8 cellular contexts compared by ENCODE assay signal in the genomic region with DNA sequence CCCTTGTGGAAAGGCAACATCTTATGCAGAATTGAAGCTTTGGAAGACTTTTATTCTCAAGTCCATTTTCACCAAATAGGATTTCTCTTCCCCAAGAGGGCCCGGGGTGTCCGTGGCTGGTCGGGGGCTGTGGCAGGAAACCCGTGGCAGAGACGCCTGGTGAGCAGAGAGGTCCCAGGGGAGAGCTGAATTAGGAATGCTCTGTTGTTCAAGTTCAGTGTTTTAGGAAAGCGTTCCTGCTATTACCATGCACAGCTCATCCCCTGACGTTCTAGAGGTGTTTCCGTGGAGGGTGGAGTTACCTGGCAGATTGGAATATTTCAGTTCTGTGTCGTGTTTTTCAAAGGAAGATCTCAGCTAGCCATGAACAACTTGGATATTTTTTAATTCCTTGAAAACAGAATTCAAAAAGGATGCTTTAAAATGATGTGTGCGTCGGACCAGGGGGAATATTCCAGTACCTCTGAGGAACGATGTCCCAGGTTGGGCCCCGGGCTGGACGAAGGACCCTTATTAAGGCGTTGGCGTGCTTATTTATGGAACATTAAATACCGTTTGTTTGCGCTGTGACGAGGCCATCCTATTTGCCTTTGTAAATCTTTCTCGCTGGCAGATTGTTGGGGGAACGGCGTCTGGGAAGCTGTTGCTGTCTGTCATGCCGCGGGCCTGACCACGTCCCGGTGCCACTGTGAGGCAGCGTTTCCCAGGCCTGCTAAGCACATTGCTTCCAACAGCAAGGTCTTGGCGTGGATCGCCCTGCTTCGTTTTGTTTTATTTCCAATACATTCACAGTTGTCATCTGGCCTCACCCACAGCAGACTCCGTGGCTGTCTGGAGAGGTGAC. TPM values are rescaled to one million over a fixed set of nuclear protein-coding genes. Genes with fewer than 3 reads are reported as not detected.
DNase-seq lines count a peak whose midpoint lies in the region; ATAC-seq and TF ChIP-seq lines count a peak whose summit lies in the region.

No MANE protein-coding gene starts in this region.

- peaks cover 47% of the 10 kb centered on the region for H3K27me3 ChIP-seq in skeletal muscle satellite cell (ENCODE audit: control insufficient read depth, insufficient read depth, low read length)

- H3K4me3 ChIP-seq in skeletal muscle satellite cell (ENCODE audit: low read length): no peak overlapping the region

- ATAC-seq in WTC11: no peak
- no peak for ATAC-seq in GM18861 (IDR thresholded peaks at IDR 0.05; ENCODE audit: unreplicated experiment)
- no peak for ATAC-seq in HG03571 (IDR thresholded peaks at IDR 0.05; ENCODE audit: unreplicated experiment)

- no peak for DNase-seq in WTC11 (ENCODE audit: low spot score)
- peak; percentile 33 for DNase-seq in glutamatergic neuron
- no peak for DNase-seq in islet precursor cell
- DNase-seq in NOMO-1 treated with dmso at 0.1 percent for 144 hours (lab: John Stamatoyannopoulos, UW; ENCODE audit: unreplicated experiment): no peak

- H3K4me2 ChIP-seq in skeletal muscle satellite cell (ENCODE audit: low read length): peak overlapping the region; percentile 59

- H3K9ac ChIP-seq in skeletal muscle satellite cell (ENCODE audit: low read depth, low read length): no peak overlapping the region

- peak overlapping the region; percentile 68 for H3K27ac Mint-ChIP-seq in WTC11
- no peak overlapping the region for H3K27ac Mint-ChIP-seq in glutamatergic neuron (ENCODE audit: unreplicated experiment)

- H3K27ac ChIP-seq in KOPT-K1 (ENCODE audit: low read depth, low read length, poor library complexity, severe bottlenecking): peak overlapping the region; percentile 73

- TF ChIP-seq CTCF in WTC11 (IDR thresholded peaks at IDR 0.05) (no peak), glutamatergic neuron (IDR thresholded peaks at IDR 0.05; ENCODE audit: partially characterized antibody, unreplicated experiment) (no peak)

- peaks cover 7% of the 10 kb centered on the region for H3K27me3 Mint-ChIP-seq in WTC11 (ENCODE audit: low read depth)
- H3K27me3 Mint-ChIP-seq in glutamatergic neuron (ENCODE audit: unreplicated experiment): peaks cover 4% of the 10 kb centered on the region

- CTCF ChIA-PET in WTC11 (lab: Charles Lee): interaction anchor here (0.8 to 1.0 kb wide), 2 partner anchors 23 to 209 kb away, joined by 3 to 4 read pairs; no protein-coding TSS in a partner anchor

- H3K9me3 ChIP-seq in KOPT-K1 (ENCODE audit: insufficient read depth, low read length, poor library complexity, severe bottlenecking) (no peaks in the 10 kb centered on the region), skeletal muscle satellite cell (replicated peaks; ENCODE audit: low read length) (no peaks in the 10 kb centered on the region)

- no peaks in the 10 kb centered on the region for H3K9me3 Mint-ChIP-seq in WTC11
- peaks cover 3% of the 10 kb centered on the region for H3K9me3 Mint-ChIP-seq in glutamatergic neuron (ENCODE audit: unreplicated experiment)

- POLR2A ChIA-PET in WTC11 (lab: Charles Lee): no interaction called here

- H3K4me1 ChIP-seq in skeletal muscle satellite cell (ENCODE audit: control insufficient read depth, insufficient read depth, low read length): peaks cover 20% of the 10 kb centered on the region

- H3K36me3 ChIP-seq in KOPT-K1 (ENCODE audit: insufficient read depth, low read length) (no peaks in the 10 kb centered on the region), skeletal muscle satellite cell (ENCODE audit: insufficient read depth, low read length) (no peaks in the 10 kb centered on the region)

- H3K4me1 Mint-ChIP-seq in WTC11 (peaks cover 45% of the 10 kb centered on the region), glutamatergic neuron (ENCODE audit: low read depth, unreplicated experiment) (peaks cover 21% of the 10 kb centered on the region)

- H3K36me3 Mint-ChIP-seq in WTC11: no peaks in the 10 kb centered on the region; the same call in 1 of the 2 replicates
- no peaks in the 10 kb centered on the region for H3K36me3 Mint-ChIP-seq in glutamatergic neuron (ENCODE audit: unreplicated experiment)

- no peak overlapping the region for H3K4me3 Mint-ChIP-seq in WTC11
- no peak overlapping the region for H3K4me3 Mint-ChIP-seq in glutamatergic neuron (ENCODE audit: unreplicated experiment)

TF ChIP-seq in WTC11, 78 proteins besides CTCF, POLR2A, EP300 and RAD21:
- TF ChIP-seq, protein P1, sequence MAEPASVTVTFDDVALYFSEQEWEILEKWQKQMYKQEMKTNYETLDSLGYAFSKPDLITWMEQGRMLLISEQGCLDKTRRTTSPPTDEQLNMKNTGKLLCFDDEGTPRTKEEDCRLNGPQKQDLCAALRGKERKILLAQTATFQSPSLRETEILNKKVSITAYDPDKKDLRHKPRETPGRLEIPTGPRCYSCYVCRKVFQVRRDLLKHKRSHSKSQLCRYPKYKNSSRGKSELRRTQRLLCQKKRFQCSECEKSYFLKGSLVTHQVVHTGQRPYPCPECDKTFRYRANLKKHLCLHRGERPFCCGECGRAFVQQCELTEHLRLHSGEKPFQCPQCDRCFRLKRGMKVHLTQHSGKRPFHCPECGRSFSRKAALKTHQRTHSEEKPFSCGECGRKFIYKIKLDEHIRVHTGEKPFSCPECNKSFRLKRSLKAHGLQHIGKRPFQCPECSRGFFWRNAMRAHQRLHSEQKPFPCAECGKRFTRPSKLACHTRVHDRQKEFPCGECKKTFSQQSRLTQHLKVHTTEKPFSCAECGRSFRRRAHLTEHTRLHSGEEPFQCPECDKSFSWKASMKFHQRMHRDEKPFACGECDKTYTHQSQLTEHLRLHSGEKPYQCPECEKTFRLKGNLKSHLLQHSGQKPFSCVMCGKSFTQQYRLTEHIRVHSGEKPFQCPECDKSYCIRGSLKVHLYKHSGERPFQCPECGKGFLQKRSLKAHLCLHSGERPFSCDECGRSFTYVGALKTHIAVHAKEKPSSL (CRISPR knock-in tag; conservative IDR thresholded peaks at IDR 0.05): no peak
- TF ChIP-seq, protein P2, sequence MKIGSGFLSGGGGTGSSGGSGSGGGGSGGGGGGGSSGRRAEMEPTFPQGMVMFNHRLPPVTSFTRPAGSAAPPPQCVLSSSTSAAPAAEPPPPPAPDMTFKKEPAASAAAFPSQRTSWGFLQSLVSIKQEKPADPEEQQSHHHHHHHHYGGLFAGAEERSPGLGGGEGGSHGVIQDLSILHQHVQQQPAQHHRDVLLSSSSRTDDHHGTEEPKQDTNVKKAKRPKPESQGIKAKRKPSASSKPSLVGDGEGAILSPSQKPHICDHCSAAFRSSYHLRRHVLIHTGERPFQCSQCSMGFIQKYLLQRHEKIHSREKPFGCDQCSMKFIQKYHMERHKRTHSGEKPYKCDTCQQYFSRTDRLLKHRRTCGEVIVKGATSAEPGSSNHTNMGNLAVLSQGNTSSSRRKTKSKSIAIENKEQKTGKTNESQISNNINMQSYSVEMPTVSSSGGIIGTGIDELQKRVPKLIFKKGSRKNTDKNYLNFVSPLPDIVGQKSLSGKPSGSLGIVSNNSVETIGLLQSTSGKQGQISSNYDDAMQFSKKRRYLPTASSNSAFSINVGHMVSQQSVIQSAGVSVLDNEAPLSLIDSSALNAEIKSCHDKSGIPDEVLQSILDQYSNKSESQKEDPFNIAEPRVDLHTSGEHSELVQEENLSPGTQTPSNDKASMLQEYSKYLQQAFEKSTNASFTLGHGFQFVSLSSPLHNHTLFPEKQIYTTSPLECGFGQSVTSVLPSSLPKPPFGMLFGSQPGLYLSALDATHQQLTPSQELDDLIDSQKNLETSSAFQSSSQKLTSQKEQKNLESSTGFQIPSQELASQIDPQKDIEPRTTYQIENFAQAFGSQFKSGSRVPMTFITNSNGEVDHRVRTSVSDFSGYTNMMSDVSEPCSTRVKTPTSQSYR (CRISPR knock-in tag; IDR thresholded peaks at IDR 0.05): no peak
- TF ChIP-seq, protein P3, sequence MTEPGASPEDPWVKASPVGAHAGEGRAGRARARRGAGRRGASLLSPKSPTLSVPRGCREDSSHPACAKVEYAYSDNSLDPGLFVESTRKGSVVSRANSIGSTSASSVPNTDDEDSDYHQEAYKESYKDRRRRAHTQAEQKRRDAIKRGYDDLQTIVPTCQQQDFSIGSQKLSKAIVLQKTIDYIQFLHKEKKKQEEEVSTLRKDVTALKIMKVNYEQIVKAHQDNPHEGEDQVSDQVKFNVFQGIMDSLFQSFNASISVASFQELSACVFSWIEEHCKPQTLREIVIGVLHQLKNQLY (CRISPR knock-in tag; IDR thresholded peaks at IDR 0.05): no peak
- TF ChIP-seq SMAD4 (CRISPR knock-in tag; IDR thresholded peaks at IDR 0.05) (no peak), GABPB1 (CRISPR knock-in tag; IDR thresholded peaks at IDR 0.05) (no peak), NFE2L1 (CRISPR knock-in tag; IDR thresholded peaks at IDR 0.05) (no peak), ETV6 (CRISPR knock-in tag; IDR thresholded peaks at IDR 0.05) (no peak)

RNA-seq across cellular contexts. Expression of gene NFATC1, which starts 8.2 kb away (rescaled TPM):
- 17.6 to 20.2 TPM (median 17.6 TPM) in 3 replicates for total RNA-seq in WTC11 (2021)
- total RNA-seq in glutamatergic neuron (ENCODE audit: unreplicated experiment): 5.3 TPM
- 2.5 and 3.5 TPM in 2 replicates for total RNA-seq in skeletal muscle satellite cell (2012; rRNA removed)
